Comparison of ENCODE assay signal across 1 cellular context in the genomic region with DNA sequence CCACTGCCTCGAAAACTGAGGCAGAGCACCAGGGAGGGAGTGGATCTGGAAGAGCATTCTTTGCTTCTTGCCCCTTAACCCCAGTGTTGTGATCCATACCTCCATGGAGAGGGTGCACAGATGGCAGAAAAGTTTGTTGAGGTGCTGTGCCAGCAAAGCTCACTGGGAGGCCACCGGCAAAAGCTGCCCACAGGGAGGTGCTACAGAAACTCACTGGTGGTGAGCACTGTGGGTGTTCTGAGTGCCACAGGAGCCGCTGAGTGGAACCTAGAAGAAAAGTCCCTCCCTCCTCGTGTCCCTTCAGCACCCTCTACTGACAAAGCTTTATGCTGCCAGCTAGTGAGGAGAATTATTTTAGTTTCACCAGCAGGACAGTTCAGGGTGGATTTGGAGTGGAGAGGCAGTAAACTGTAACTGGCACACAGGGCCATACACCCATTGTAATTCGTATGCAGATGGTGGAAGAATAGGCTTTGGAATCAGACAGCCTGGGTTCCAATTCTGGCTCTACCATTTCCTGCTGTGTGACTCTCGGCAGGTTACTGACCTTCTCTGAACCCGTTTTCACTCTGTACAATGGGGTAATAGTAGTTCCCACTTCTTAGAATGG.
TF ChIP-seq lines count a peak whose summit lies in the region.

No MANE protein-coding gene starts in this region.

TF ChIP-seq in K562, 482 proteins besides CTCF, POLR2A, EP300 and RAD21 (continued from another document):
- TF ChIP-seq, protein P1, sequence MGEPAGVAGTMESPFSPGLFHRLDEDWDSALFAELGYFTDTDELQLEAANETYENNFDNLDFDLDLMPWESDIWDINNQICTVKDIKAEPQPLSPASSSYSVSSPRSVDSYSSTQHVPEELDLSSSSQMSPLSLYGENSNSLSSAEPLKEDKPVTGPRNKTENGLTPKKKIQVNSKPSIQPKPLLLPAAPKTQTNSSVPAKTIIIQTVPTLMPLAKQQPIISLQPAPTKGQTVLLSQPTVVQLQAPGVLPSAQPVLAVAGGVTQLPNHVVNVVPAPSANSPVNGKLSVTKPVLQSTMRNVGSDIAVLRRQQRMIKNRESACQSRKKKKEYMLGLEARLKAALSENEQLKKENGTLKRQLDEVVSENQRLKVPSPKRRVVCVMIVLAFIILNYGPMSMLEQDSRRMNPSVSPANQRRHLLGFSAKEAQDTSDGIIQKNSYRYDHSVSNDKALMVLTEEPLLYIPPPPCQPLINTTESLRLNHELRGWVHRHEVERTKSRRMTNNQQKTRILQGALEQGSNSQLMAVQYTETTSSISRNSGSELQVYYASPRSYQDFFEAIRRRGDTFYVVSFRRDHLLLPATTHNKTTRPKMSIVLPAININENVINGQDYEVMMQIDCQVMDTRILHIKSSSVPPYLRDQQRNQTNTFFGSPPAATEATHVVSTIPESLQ (CRISPR knock-in tag; IDR thresholded peaks at IDR 0.05) = no peak
- TF ChIP-seq HDAC2 (IDR thresholded peaks at IDR 0.05) (peak; percentile 82; the same call in 1 of the 2 replicates), SREBF1 (IDR thresholded peaks at IDR 0.05; ENCODE audit: borderline replicate concordance, low read depth, low read length) (no peak; the same call in 1 of the 2 replicates), MCM3 (IDR thresholded peaks at IDR 0.05) (no peak), SP1 (CRISPR knock-in tag; IDR thresholded peaks at IDR 0.05) (peak; percentile 49; the same call in 1 of the 2 replicates), STAG1 (CRISPR knock-in tag; IDR thresholded peaks at IDR 0.05; ENCODE audit: borderline replicate concordance) (peak; percentile 85), CC2D1A (IDR thresholded peaks at IDR 0.05) (peak; percentile 71), HDGF (IDR thresholded peaks at IDR 0.05) (0 out of 2 replicates have a peak, but pooled peaks have one; percentile 50), FOXA3 (CRISPR knock-in tag; conservative IDR thresholded peaks at IDR 0.05 in 1 of 2, IDR thresholded peaks at IDR 0.05 in 1 of 2) (no peak), PTTG1 (tag; IDR thresholded peaks at IDR 0.05; ENCODE audit: low read depth) (no peak), SMARCE1 (IDR thresholded peaks at IDR 0.05) (no peak), JUND (IDR thresholded peaks at IDR 0.05; ENCODE audit: borderline replicate concordance, low read depth, low read length) (peak; percentile 21; the same call in 1 of the 2 replicates), JUND (tag; IDR thresholded peaks at IDR 0.05; ENCODE audit: borderline replicate concordance, low read depth, low read length) (no peak; the same call in 2 of the 3 replicates), CAMTA2 (CRISPR knock-in tag; conservative IDR thresholded peaks at IDR 0.05) (no peak), XRCC5 (IDR thresholded peaks at IDR 0.05; ENCODE audit: low read depth, low read length) (0 out of 2 replicates have a peak, but pooled peaks have one; percentile 36), ZKSCAN3 (CRISPR knock-in tag; IDR thresholded peaks at IDR 0.05) (no peak), POLR2AphosphoS2 (IDR thresholded peaks at IDR 0.05; ENCODE audit: low read length) (no peak), L3MBTL2 (IDR thresholded peaks at IDR 0.05) (0 out of 2 replicates have a peak, but pooled peaks have one; percentile 14), ZZZ3 (IDR thresholded peaks at IDR 0.05) (no peak), JUNB (CRISPR knock-in tag; conservative IDR thresholded peaks at IDR 0.05) (no peak)
- TF ChIP-seq, protein P2, sequence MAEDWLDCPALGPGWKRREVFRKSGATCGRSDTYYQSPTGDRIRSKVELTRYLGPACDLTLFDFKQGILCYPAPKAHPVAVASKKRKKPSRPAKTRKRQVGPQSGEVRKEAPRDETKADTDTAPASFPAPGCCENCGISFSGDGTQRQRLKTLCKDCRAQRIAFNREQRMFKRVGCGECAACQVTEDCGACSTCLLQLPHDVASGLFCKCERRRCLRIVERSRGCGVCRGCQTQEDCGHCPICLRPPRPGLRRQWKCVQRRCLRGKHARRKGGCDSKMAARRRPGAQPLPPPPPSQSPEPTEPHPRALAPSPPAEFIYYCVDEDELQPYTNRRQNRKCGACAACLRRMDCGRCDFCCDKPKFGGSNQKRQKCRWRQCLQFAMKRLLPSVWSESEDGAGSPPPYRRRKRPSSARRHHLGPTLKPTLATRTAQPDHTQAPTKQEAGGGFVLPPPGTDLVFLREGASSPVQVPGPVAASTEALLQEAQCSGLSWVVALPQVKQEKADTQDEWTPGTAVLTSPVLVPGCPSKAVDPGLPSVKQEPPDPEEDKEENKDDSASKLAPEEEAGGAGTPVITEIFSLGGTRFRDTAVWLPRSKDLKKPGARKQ (CRISPR knock-in tag; IDR thresholded peaks at IDR 0.05) = no peak
- TF ChIP-seq, protein P3, sequence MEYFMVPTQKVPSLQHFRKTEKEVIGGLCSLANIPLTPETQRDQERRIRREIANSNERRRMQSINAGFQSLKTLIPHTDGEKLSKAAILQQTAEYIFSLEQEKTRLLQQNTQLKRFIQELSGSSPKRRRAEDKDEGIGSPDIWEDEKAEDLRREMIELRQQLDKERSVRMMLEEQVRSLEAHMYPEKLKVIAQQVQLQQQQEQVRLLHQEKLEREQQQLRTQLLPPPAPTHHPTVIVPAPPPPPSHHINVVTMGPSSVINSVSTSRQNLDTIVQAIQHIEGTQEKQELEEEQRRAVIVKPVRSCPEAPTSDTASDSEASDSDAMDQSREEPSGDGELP (CRISPR knock-in tag; IDR thresholded peaks at IDR 0.05; ENCODE audit: borderline replicate concordance) = peak; percentile 34; the same call in 1 of the 2 replicates
- TF ChIP-seq, protein P4, sequence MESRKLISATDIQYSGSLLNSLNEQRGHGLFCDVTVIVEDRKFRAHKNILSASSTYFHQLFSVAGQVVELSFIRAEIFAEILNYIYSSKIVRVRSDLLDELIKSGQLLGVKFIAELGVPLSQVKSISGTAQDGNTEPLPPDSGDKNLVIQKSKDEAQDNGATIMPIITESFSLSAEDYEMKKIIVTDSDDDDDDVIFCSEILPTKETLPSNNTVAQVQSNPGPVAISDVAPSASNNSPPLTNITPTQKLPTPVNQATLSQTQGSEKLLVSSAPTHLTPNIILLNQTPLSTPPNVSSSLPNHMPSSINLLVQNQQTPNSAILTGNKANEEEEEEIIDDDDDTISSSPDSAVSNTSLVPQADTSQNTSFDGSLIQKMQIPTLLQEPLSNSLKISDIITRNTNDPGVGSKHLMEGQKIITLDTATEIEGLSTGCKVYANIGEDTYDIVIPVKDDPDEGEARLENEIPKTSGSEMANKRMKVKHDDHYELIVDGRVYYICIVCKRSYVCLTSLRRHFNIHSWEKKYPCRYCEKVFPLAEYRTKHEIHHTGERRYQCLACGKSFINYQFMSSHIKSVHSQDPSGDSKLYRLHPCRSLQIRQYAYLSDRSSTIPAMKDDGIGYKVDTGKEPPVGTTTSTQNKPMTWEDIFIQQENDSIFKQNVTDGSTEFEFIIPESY (CRISPR knock-in tag; IDR thresholded peaks at IDR 0.05) = 0 out of 2 replicates have a peak, but pooled peaks have one; percentile 40
- TF ChIP-seq, protein P5, sequence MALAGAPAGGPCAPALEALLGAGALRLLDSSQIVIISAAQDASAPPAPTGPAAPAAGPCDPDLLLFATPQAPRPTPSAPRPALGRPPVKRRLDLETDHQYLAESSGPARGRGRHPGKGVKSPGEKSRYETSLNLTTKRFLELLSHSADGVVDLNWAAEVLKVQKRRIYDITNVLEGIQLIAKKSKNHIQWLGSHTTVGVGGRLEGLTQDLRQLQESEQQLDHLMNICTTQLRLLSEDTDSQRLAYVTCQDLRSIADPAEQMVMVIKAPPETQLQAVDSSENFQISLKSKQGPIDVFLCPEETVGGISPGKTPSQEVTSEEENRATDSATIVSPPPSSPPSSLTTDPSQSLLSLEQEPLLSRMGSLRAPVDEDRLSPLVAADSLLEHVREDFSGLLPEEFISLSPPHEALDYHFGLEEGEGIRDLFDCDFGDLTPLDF (CRISPR knock-in tag; IDR thresholded peaks at IDR 0.05) = no peak
- TF ChIP-seq, protein P6, sequence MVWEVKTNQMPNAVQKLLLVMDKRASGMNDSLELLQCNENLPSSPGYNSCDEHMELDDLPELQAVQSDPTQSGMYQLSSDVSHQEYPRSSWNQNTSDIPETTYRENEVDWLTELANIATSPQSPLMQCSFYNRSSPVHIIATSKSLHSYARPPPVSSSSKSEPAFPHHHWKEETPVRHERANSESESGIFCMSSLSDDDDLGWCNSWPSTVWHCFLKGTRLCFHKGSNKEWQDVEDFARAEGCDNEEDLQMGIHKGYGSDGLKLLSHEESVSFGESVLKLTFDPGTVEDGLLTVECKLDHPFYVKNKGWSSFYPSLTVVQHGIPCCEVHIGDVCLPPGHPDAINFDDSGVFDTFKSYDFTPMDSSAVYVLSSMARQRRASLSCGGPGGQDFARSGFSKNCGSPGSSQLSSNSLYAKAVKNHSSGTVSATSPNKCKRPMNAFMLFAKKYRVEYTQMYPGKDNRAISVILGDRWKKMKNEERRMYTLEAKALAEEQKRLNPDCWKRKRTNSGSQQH (CRISPR knock-in tag; IDR thresholded peaks at IDR 0.05) = no peak
- TF ChIP-seq, protein P7, sequence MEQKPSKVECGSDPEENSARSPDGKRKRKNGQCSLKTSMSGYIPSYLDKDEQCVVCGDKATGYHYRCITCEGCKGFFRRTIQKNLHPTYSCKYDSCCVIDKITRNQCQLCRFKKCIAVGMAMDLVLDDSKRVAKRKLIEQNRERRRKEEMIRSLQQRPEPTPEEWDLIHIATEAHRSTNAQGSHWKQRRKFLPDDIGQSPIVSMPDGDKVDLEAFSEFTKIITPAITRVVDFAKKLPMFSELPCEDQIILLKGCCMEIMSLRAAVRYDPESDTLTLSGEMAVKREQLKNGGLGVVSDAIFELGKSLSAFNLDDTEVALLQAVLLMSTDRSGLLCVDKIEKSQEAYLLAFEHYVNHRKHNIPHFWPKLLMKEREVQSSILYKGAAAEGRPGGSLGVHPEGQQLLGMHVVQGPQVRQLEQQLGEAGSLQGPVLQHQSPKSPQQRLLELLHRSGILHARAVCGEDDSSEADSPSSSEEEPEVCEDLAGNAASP (IDR thresholded peaks at IDR 0.05) = no peak
